Comparison of ENCODE assay signal across 18 cellular contexts in genomic region chr13:41941174-41941573, GRCh38. TPM values are rescaled to one million over a fixed set of nuclear protein-coding genes. Genes with fewer than 3 reads are reported as not detected.
DNase-seq lines count a peak whose midpoint lies in the region; ATAC-seq and TF ChIP-seq lines count a peak whose summit lies in the region.
"Had no signal": no experiment of that assay in that cellular context is flagged by ENCODE, and none has a peak within 500 bp of the region (broad histone marks: within the 10 kb centered on the region; RNA-seq: fewer than 3 reads in every experiment).

No MANE protein-coding gene starts in this region.

- H3K56ac ChIP-seq in IMR-90 (ENCODE audit: extremely low read depth, insufficient read depth, low read length) = no peak overlapping the region

- no peak overlapping the region for H4K8ac ChIP-seq in IMR-90 (ENCODE audit: low read depth in 2 of 2, low read length in 2 of 2)

- no peak overlapping the region for H2BK120ac ChIP-seq in IMR-90 (ENCODE audit: low read depth, low read length)

- CTCF ChIA-PET in IMR-90 (lab: Yijun Ruan, JAX) = interaction anchor here (0.6 kb wide), 1 partner anchor 212 kb away, joined by 3 read pairs; no protein-coding TSS in a partner anchor

- H3K14ac ChIP-seq in IMR-90 (replicated peaks; ENCODE audit: low read depth, low read length) = no peak overlapping the region

- no peak for TF ChIP-seq POLR2A in IMR-90 (IDR thresholded peaks at IDR 0.05; ENCODE audit: low read depth, low read length)

- H3K4me2 ChIP-seq in IMR-90 (ENCODE audit: low read depth, low read length) = no peak overlapping the region
- H3K4me2 ChIP-seq: A549, GM23338 had no signal

- peaks cover 15 to 30% of the 10 kb centered on the region in 2 experiments for H3K79me1 ChIP-seq in IMR-90 (ENCODE audit: low read depth in 1 of 2, low read length in 2 of 2)

- no peak overlapping the region for H2AK5ac ChIP-seq in IMR-90 (ENCODE audit: low read depth, low read length)

- ATAC-seq in IMR-90 (ENCODE audit: low read depth) = no peak
- ATAC-seq in left cardiac atrium = peak; percentile 79 to 87
- ATAC-seq: GM23338, PC-3 had no signal

- H3K27me3 ChIP-seq in IMR-90 (ENCODE audit: control insufficient read depth, insufficient read depth, low read length) = no peaks in the 10 kb centered on the region

- H3K4me3 ChIP-seq in IMR-90 (ENCODE audit: insufficient read depth, low read depth, low read length) (no peak overlapping the region), cardiac fibroblast (replicated peaks in 1 of 2; ENCODE audit: low read depth in 2 of 2, low read length in 2 of 2) (no peak overlapping the region)
- H3K4me3 ChIP-seq: A549, GM23338 had no signal

- no peak overlapping the region for H3K9ac ChIP-seq in IMR-90 (ENCODE audit: low read depth, low read length)

- peaks cover 5% of the 10 kb centered on the region; the same call in 1 of the 2 replicates for H3K4me1 ChIP-seq in IMR-90 (ENCODE audit: control insufficient read depth, insufficient read depth, low read length)

- H4K91ac ChIP-seq in IMR-90 (ENCODE audit: insufficient read depth, low read depth, low read length) = no peak overlapping the region

- dilution Hi-C loops in IMR-90 (cut with HindIII; ENCODE audit: low sequenced_read_pairs, unreplicated experiment) = no loop called here

- no peak overlapping the region for H3K27ac ChIP-seq in IMR-90 (ENCODE audit: insufficient read depth, low read length)
- H3K27ac ChIP-seq: A549 had no signal

- BruUV-seq in IMR-90 (replicated peaks; lab: Mats Ljungman, UMichigan) = no TSS peak

- no peak overlapping the region for H2BK15ac ChIP-seq in IMR-90 (ENCODE audit: low read depth, low read length)

- peaks cover 2% of the 10 kb centered on the region; the same call in 1 of the 2 replicates for H3K36me3 ChIP-seq in IMR-90 (ENCODE audit: control insufficient read depth, insufficient read depth, low read length)

- peaks cover 9% of the 10 kb centered on the region; the same call in 1 of the 2 replicates for H4K20me1 ChIP-seq in IMR-90 (ENCODE audit: insufficient read depth, low read length)

- no CpG with 5 or more reads among the region's 5 CpGs for WGBS in IMR-90 (ENCODE audit: extremely low coverage in 2 of 2, insufficient read length in 1 of 2), 2 experiments

- no peak overlapping the region for H2BK5ac ChIP-seq in IMR-90 (ENCODE audit: low read depth, low read length, poor library complexity, severe bottlenecking)

- DNase-seq in IMR-90 (peak; percentile 17), cardiac fibroblast (ENCODE audit: low read depth in 2 of 2) (peak; percentile 41 to 44), left cardiac atrium (no peak), renal cortical epithelial cell (ENCODE audit: low read depth) (peak; percentile 61), foreskin melanocyte (no peak), SKM-1 treated with dmso at 0.1 percent for 144 hours (lab: John Stamatoyannopoulos, UW; ENCODE audit: unreplicated experiment) (no peak), amniotic stem cell (lab: John Stamatoyannopoulos, UW) (no peak)
- DNase-seq: AML-193; Calu3; CD4-positive, CD25-positive, alpha-beta regulatory T cell; DMS79 treated with DMSO at 0.1 percent for 48 hours; KG1; NCI-H187 treated with DMSO at 0.1 percent for 48 hours; NCI-H446; NCI-H748 treated with DMSO at 0.1 percent for 48 hours; PC-3 had no signal

- no peak overlapping the region for H3K18ac ChIP-seq in IMR-90 (ENCODE audit: low read depth, low read length)

- no peaks in the 10 kb centered on the region for H3K9me3 ChIP-seq in IMR-90 (ENCODE audit: control insufficient read depth, insufficient read depth, low read length)
- H3K9me3 ChIP-seq: A549 had no signal

- H3K23ac ChIP-seq in IMR-90 (ENCODE audit: low read depth, low read length) = no peak overlapping the region

- H2BK20ac ChIP-seq in IMR-90 (ENCODE audit: low read depth, low read length) = no peak overlapping the region

- TF ChIP-seq RAD21 in IMR-90 (IDR thresholded peaks at IDR 0.05; ENCODE audit: low read length) = no peak

- no peak for TF ChIP-seq CTCF in IMR-90 (conservative IDR thresholded peaks at IDR 0.05; ENCODE audit: low read depth, low read length)
- no peak for TF ChIP-seq CTCF in cardiac fibroblast (IDR thresholded peaks at IDR 0.05; ENCODE audit: low read depth, low read length)

- in situ Hi-C loops in IMR-90 (cut with MboI; ENCODE audit: low sequenced_read_pairs) = no loop called here

- POLR2A ChIA-PET in IMR-90 (lab: Charles Lee; ENCODE audit: unreplicated experiment) = no interaction called here

- H2AK9ac ChIP-seq in IMR-90 (replicated peaks; ENCODE audit: low read depth, low read length, poor library complexity) = no peak overlapping the region

- intact Hi-C loops in IMR-90 (cut with micrococcal nuclease) (loop anchor here (10.0 kb wide), 1 partner anchor 276 kb away; no protein-coding TSS in a partner anchor), left cardiac atrium (cut with DNase I) (no loop called here)

- H2AFZ ChIP-seq in IMR-90 (replicated peaks; ENCODE audit: low read length, poor library complexity) = no peak overlapping the region
- H2AFZ ChIP-seq: GM23338 had no signal

- no peak overlapping the region for H4K5ac ChIP-seq in IMR-90 (ENCODE audit: low read depth, low read length)

- H3K4ac ChIP-seq in IMR-90 (ENCODE audit: low read depth, low read length) = no peak overlapping the region

- H3K9me1 ChIP-seq in IMR-90 (ENCODE audit: insufficient read depth, low read length) = 0 out of 2 replicates have a peak, but pooled peaks cover 7% of the 10 kb centered on the region

TF ChIP-seq in IMR-90, 13 proteins besides CTCF, POLR2A, EP300 and RAD21:
- TF ChIP-seq CEBPB (IDR thresholded peaks at IDR 0.05; ENCODE audit: low read depth, low read length) (no peak), RCOR1 (IDR thresholded peaks at IDR 0.05; ENCODE audit: insufficient replicate concordance, low read length) (no peak)

RNA-seq across cellular contexts. Expression of gene VWA8, which starts 19.7 kb away (rescaled TPM):
- total RNA-seq in IMR-90 (2012; rRNA removed) (18.3 and 19.7 TPM in 2 replicates), left cardiac atrium (10 to 100 TPM; 28.2 to 29.9 TPM), renal cortical epithelial cell (29.0 and 45.4 TPM in 2 replicates)
- polyA plus RNA-seq in IMR-90 (2012; rRNA removed) = 5.4 and 5.9 TPM in 2 replicates
- 1.6 and 2.0 TPM in 2 replicates for polyA plus RNA-seq in IMR-90 (2012; cell fraction: cytosol; rRNA removed)
- 1.7 and 8.2 TPM in 2 replicates for polyA plus RNA-seq in IMR-90 (2012; cell fraction: nucleus; rRNA removed; ENCODE audit: low replicate concordance)

Comparison
In these comparisons a context has a peak if more than half of its experiments do, and no peak if none do; other contexts are left out.
1. DNase-seq: peak in IMR-90 (single experiment), cardiac fibroblast (2 of 2) and renal cortical epithelial cell (single experiment); none in left cardiac atrium (single experiment), foreskin melanocyte (single experiment), SKM-1 treated with dmso at 0.1 percent for 144 hours (single experiment) and amniotic stem cell (single experiment).